In the genomic region with DNA sequence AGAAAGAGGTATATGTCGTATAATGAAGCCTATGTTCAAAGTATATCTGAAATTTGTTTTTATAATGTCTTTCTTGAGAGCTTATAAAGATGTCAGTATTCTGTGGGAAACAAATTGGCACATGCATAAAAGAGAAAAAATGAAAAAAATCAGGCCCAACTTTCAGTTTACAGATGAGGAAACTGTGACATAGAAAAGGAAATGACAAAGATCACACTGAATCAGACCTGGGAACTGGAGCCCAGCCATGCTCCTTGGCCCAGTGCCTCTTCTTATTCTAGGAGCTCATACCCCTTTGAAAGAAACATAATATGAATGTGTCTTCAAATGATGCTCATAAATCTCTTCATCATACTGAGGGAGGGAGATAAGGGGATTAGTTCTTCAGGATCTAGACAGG, we compare ENCODE assay signal across 10 cellular contexts. TPM values are rescaled to one million over a fixed set of nuclear protein-coding genes. Genes with fewer than 3 reads are reported as not detected.
DNase-seq lines count a peak whose midpoint lies in the region; ATAC-seq, FAIRE-seq and TF ChIP-seq lines count a peak whose summit lies in the region.
"Had no signal": no experiment of that assay in that cellular context is flagged by ENCODE, and none has a peak within 500 bp of the region (broad histone marks: within the 10 kb centered on the region; RNA-seq: fewer than 3 reads in every experiment).

No MANE protein-coding gene starts in this region.

- H3K9ac ChIP-seq in OCI-LY1 (ENCODE audit: low read length) (peak overlapping the region; percentile 94; the same call in 1 of the 2 replicates), neural cell (ENCODE audit: low read length) (no peak overlapping the region)

- H3K4me2 ChIP-seq in OCI-LY1 (ENCODE audit: low read length), result peak overlapping the region; percentile 90
- peak overlapping the region; percentile 74 for H3K4me2 ChIP-seq in neural cell (ENCODE audit: low read length)

- H3F3A ChIP-seq in OCI-LY1 (ENCODE audit: insufficient read depth, low read length) (no peaks in the 10 kb centered on the region), neural cell (ENCODE audit: insufficient read depth, low read length, poor library complexity, severe bottlenecking) (no peaks in the 10 kb centered on the region)

- no peak for TF ChIP-seq POLR2A in GM12891 (IDR thresholded peaks at IDR 0.05; ENCODE audit: low read depth, low read length)

- H2AFZ ChIP-seq in OCI-LY1 (ENCODE audit: low read length) (no peak overlapping the region), neural cell (ENCODE audit: low read depth, low read length) (no peak overlapping the region)

- H3K79me2 ChIP-seq in OCI-LY1 (ENCODE audit: insufficient read depth, low read length), result no peaks in the 10 kb centered on the region
- H3K79me2 ChIP-seq in neural cell (replicated peaks; ENCODE audit: insufficient read depth, low read length), result no peaks in the 10 kb centered on the region

- H3K27ac ChIP-seq in OCI-LY1 (ENCODE audit: low read depth, low read length, poor library complexity, severe bottlenecking), result no peak overlapping the region
- no peak overlapping the region for H3K27ac ChIP-seq in neural cell (ENCODE audit: low read length)

- H3K36me3 ChIP-seq in OCI-LY1 (ENCODE audit: insufficient read depth, low read length), result peaks cover 16% of the 10 kb centered on the region; the same call in 1 of the 2 replicates
- no peaks in the 10 kb centered on the region for H3K36me3 ChIP-seq in neural cell (ENCODE audit: insufficient read depth, low read length)

- no peak for TF ChIP-seq EP300 in neural cell (conservative IDR thresholded peaks at IDR 0.05; ENCODE audit: poor library complexity, severe bottlenecking)

- peaks cover 16% of the 10 kb centered on the region for H3K4me1 ChIP-seq in OCI-LY1 (ENCODE audit: insufficient read depth, low read length, severe bottlenecking)

- peak; percentile 62 for DNase-seq in Daoy (ENCODE audit: low read depth)
- peak; percentile 91 for DNase-seq in dermis blood vessel endothelial cell
- DNase-seq in DMS53 (lab: John Stamatoyannopoulos, UW), result no peak
- no peak for DNase-seq in DMS153 (lab: John Stamatoyannopoulos, UW)
- DNase-seq in GM12891 (ENCODE audit: insufficient read length, low spot score), result no peak
- DNase-seq: NCI-H226 had no signal

- H4K20me1 ChIP-seq in OCI-LY1 (ENCODE audit: insufficient read depth, low read length), result no peaks in the 10 kb centered on the region
- no peaks in the 10 kb centered on the region for H4K20me1 ChIP-seq in neural cell (ENCODE audit: insufficient read depth)

- TF ChIP-seq RAD21 in neural cell (conservative IDR thresholded peaks at IDR 0.05), result no peak

- H3K27me3 ChIP-seq in OCI-LY1 (ENCODE audit: insufficient read depth, low read length), result no peaks in the 10 kb centered on the region
- no peaks in the 10 kb centered on the region for H3K27me3 ChIP-seq in neural cell (ENCODE audit: insufficient read depth, low read depth, low read length)

- H3K9me2 ChIP-seq in OCI-LY1 (ENCODE audit: low read depth, low read length) (no peaks in the 10 kb centered on the region), neural cell (ENCODE audit: insufficient read depth, low read length) (no peaks in the 10 kb centered on the region)

- FAIRE-seq in GM12891 (lab: Jason Lieb, UNC), result no peak
- FAIRE-seq: colon had no signal

- H3K9me3 ChIP-seq in OCI-LY1 (ENCODE audit: low read length), result no peaks in the 10 kb centered on the region
- H3K9me3 ChIP-seq in neural cell (ENCODE audit: low read length), result no peaks in the 10 kb centered on the region

- no peak for ATAC-seq in HG03457 (IDR thresholded peaks at IDR 0.05; ENCODE audit: unreplicated experiment)

- H3K4me3 ChIP-seq in OCI-LY1 (ENCODE audit: low read depth, low read length, poor library complexity, severe bottlenecking) (peak overlapping the region; percentile 86), neural cell (ENCODE audit: low read length) (peak overlapping the region; percentile 92)

- TF ChIP-seq CTCF in OCI-LY1 (IDR thresholded peaks at IDR 0.05; ENCODE audit: low read length) (no peak), neural cell (IDR thresholded peaks at IDR 0.05; ENCODE audit: poor library complexity, severe bottlenecking) (no peak)

TF ChIP-seq in neural cell, 6 proteins besides CTCF, POLR2A, EP300 and RAD21:
- TF ChIP-seq TAF1 (IDR thresholded peaks at IDR 0.05; ENCODE audit: low read depth), result no peak
- no peak for TF ChIP-seq MXI1 (conservative IDR thresholded peaks at IDR 0.05; ENCODE audit: poor library complexity, severe bottlenecking)
- TF ChIP-seq, protein P1, sequence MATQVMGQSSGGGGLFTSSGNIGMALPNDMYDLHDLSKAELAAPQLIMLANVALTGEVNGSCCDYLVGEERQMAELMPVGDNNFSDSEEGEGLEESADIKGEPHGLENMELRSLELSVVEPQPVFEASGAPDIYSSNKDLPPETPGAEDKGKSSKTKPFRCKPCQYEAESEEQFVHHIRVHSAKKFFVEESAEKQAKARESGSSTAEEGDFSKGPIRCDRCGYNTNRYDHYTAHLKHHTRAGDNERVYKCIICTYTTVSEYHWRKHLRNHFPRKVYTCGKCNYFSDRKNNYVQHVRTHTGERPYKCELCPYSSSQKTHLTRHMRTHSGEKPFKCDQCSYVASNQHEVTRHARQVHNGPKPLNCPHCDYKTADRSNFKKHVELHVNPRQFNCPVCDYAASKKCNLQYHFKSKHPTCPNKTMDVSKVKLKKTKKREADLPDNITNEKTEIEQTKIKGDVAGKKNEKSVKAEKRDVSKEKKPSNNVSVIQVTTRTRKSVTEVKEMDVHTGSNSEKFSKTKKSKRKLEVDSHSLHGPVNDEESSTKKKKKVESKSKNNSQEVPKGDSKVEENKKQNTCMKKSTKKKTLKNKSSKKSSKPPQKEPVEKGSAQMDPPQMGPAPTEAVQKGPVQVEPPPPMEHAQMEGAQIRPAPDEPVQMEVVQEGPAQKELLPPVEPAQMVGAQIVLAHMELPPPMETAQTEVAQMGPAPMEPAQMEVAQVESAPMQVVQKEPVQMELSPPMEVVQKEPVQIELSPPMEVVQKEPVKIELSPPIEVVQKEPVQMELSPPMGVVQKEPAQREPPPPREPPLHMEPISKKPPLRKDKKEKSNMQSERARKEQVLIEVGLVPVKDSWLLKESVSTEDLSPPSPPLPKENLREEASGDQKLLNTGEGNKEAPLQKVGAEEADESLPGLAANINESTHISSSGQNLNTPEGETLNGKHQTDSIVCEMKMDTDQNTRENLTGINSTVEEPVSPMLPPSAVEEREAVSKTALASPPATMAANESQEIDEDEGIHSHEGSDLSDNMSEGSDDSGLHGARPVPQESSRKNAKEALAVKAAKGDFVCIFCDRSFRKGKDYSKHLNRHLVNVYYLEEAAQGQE (IDR thresholded peaks at IDR 0.05; ENCODE audit: borderline replicate concordance), result no peak
- no peak for TF ChIP-seq EZH2 (IDR thresholded peaks at IDR 0.05; ENCODE audit: borderline replicate concordance, insufficient read depth, low read length, poor library complexity, severe bottlenecking)
- TF ChIP-seq SMC3 (conservative IDR thresholded peaks at IDR 0.05; ENCODE audit: poor library complexity), result no peak
- TF ChIP-seq POLR2AphosphoS5 (IDR thresholded peaks at IDR 0.05), result no peak

TF ChIP-seq in GM12891, 5 proteins besides CTCF, POLR2A, EP300 and RAD21:
- TF ChIP-seq TAF1 (IDR thresholded peaks at IDR 0.05; ENCODE audit: low read depth, low read length) (no peak), SPI1 (IDR thresholded peaks at IDR 0.05; ENCODE audit: low read depth, low read length) (no peak), POU2F2 (IDR thresholded peaks at IDR 0.05; ENCODE audit: low read depth, low read length) (no peak), PAX5 (IDR thresholded peaks at IDR 0.05; ENCODE audit: insufficient read depth, low read length, severe bottlenecking) (no peak), POLR2AphosphoS5 (IDR thresholded peaks at IDR 0.05; ENCODE audit: low read depth, low read length) (no peak)

RNA-seq across cellular contexts. Expression of a gene that starts 48.4 kb away (rescaled TPM):
- 8.8 and 12.9 TPM in 2 replicates for total RNA-seq in Daoy (2014; rRNA removed; shearing (Covaris generic))
- 50.3 and 96.5 TPM in 2 replicates for total RNA-seq in dermis blood vessel endothelial cell
- 40.6 and 59.3 TPM in 2 replicates for polyA plus RNA-seq in neural cell
- 34.3 and 38.0 TPM in 2 replicates for polyA minus RNA-seq in neural cell
- polyA plus RNA-seq in GM12891 (2012; ENCODE audit: low read depth, missing spikeins), result 5.9 TPM

Comparison
In these comparisons a context has a peak if more than half of its experiments do, and no peak if none do; other contexts are left out.
1. DNase-seq: peak in Daoy (single experiment) and dermis blood vessel endothelial cell (single experiment); none in DMS53 (single experiment), DMS153 (single experiment) and GM12891 (single experiment).